ENCODE assay signal across 19 cellular contexts in the genomic region with DNA sequence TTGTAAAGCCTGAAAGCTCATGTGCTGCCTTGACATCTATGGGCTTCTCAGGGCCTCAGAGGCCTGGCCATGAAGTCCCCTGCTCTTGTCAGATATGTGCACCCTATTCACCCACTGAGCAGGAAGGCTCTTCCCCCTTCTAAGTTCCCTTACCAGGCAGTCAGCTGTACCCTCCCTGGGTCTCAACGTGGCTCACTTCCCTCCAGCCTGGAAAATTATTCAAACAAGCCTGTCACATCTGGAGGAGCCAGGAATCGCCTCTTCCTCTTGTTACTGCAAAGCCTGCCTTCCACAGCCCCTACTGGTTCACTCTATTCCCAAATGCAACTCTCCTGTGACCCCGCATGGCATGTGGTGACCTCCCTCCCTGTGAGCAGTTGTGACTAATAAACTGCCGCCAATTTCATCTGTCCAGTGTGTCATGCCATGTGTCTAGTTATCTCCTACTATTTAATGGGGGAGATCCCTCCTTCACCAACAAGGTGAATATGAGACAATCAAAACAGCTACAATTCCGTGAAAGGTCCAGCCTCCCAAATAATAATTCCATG. TPM values are rescaled to one million over a fixed set of nuclear protein-coding genes. Genes with fewer than 3 reads are reported as not detected.
A peak's percentile ranks its signal among the peaks of the same experiment; 100 is the strongest.
DNase-seq lines count a peak whose midpoint lies in the region; FAIRE-seq and TF ChIP-seq lines count a peak whose summit lies in the region.
"Had no signal": no experiment of that assay in that cellular context is flagged by ENCODE, and none has a peak within 500 bp of the region (broad histone marks: within the 10 kb centered on the region; RNA-seq: fewer than 3 reads in every experiment).

No MANE protein-coding gene starts in this region.

- in situ Hi-C loops in transverse colon (cut with MboI; ENCODE audit: low pct_ligation_motif_present in 1 of 4, low pct_unique_long_range_greater_than_20kb in 1 of 4, low sequenced_read_pairs in 3 of 4) = no loop called here

- 78 to 82% methylated on average over 3 to 5 of the region's 5 CpGs for WGBS in transverse colon (ENCODE audit: low coverage in 1 of 2), 2 donors

- peak overlapping the region; percentile 40 for H3K27ac Mint-ChIP-seq in dendritic cell treated with granulocyte-macrophage colony-stimulating factor and Interleukin-4, amounts not matched to agents 40 ng/mL and 50 ng/mL, for 4 days
- H3K27ac Mint-ChIP-seq: CD8-positive, alpha-beta T cell; H9 had no signal

- DNase-seq in EL (peak; percentile 30), HL-60 (ENCODE audit: low read depth in 1 of 2, low spot score in 1 of 2) (peak; percentile 60 to 72), NCI-H69 (lab: John Stamatoyannopoulos, UW) (peak; percentile 28), urothelium cell line (ENCODE audit: low spot score) (no peak), hypothalamus (lab: John Stamatoyannopoulos, UW) (no peak), transverse colon (no peak)
- DNase-seq: CD8-positive, alpha-beta T cell; DMS79; H9; NCI-H1048; NCI-H1436; NCI-H2029; NCI-H345; NCI-H524 treated with DMSO at 0.1 percent for 48 hours had no signal

- no peaks in the 10 kb centered on the region for H3K36me3 Mint-ChIP-seq in dendritic cell treated with granulocyte-macrophage colony-stimulating factor and Interleukin-4, amounts not matched to agents 40 ng/mL and 50 ng/mL, for 4 days (ENCODE audit: low read depth)
- H3K36me3 Mint-ChIP-seq: CD8-positive, alpha-beta T cell had no signal

- H3K4me3 ChIP-seq in HL-60 (replicated peaks; ENCODE audit: insufficient read depth, low read length) (no peak overlapping the region), transverse colon (no peak overlapping the region)
- H3K4me3 ChIP-seq: A549 had no signal

- H3K9me3 ChIP-seq in transverse colon = no peaks in the 10 kb centered on the region
- H3K9me3 ChIP-seq: A549 had no signal

- H3K36me3 ChIP-seq in transverse colon = no peaks in the 10 kb centered on the region

- TF ChIP-seq CTCF in HL-60 (IDR thresholded peaks at IDR 0.05; ENCODE audit: insufficient read depth, low read length) = no peak
- no peak for TF ChIP-seq CTCF in transverse colon (IDR thresholded peaks at IDR 0.05)

- H3K27me3 Mint-ChIP-seq in dendritic cell treated with granulocyte-macrophage colony-stimulating factor and Interleukin-4, amounts not matched to agents 40 ng/mL and 50 ng/mL, for 4 days = no peaks in the 10 kb centered on the region

- intact Hi-C loops in dendritic cell treated with granulocyte-macrophage colony-stimulating factor and Interleukin-4, amounts not matched to agents 40 ng/mL and 50 ng/mL, for 4 days (cut with micrococcal nuclease) = no loop called here
- intact Hi-C loops in transverse colon (cut with DNase I; ENCODE audit: low total_unique reads) = loop anchor here (5.0 kb wide), 1 partner anchor 36 kb away; no protein-coding TSS in a partner anchor

- H3K27ac ChIP-seq in HL-60 (replicated peaks) = no peak overlapping the region
- no peak overlapping the region for H3K27ac ChIP-seq in transverse colon
- H3K27ac ChIP-seq: A549 had no signal

- peaks cover 27% of the 10 kb centered on the region for H3K4me1 Mint-ChIP-seq in dendritic cell treated with granulocyte-macrophage colony-stimulating factor and Interleukin-4, amounts not matched to agents 40 ng/mL and 50 ng/mL, for 4 days (ENCODE audit: low read depth)
- H3K4me1 Mint-ChIP-seq: H9 had no signal

- H3K9me3 Mint-ChIP-seq in dendritic cell treated with granulocyte-macrophage colony-stimulating factor and Interleukin-4, amounts not matched to agents 40 ng/mL and 50 ng/mL, for 4 days = no peaks in the 10 kb centered on the region
- H3K9me3 Mint-ChIP-seq: CD8-positive, alpha-beta T cell; H9 had no signal

- TF ChIP-seq EP300 in transverse colon (IDR thresholded peaks at IDR 0.05; ENCODE audit: low read depth) = no peak

- H3K27me3 ChIP-seq in HL-60 (ENCODE audit: insufficient read depth, poor library complexity, severe bottlenecking) (no peaks in the 10 kb centered on the region), transverse colon (no peaks in the 10 kb centered on the region)

- H3K4me1 ChIP-seq in transverse colon = peaks cover 0 to 15% (median 4%) of the 10 kb centered on the region in 4 donors
- H3K4me1 ChIP-seq: A549 had no signal

- no peak for FAIRE-seq in urothelium cell line (lab: Jason Lieb, UNC)
- FAIRE-seq: A549 had no signal

- no peak for TF ChIP-seq POLR2A in transverse colon (IDR thresholded peaks at IDR 0.05)

- no peak overlapping the region for H3K4me3 Mint-ChIP-seq in dendritic cell treated with granulocyte-macrophage colony-stimulating factor and Interleukin-4, amounts not matched to agents 40 ng/mL and 50 ng/mL, for 4 days
- H3K4me3 Mint-ChIP-seq: CD8-positive, alpha-beta T cell; H9 had no signal

RNA-seq across cellular contexts. Expression of gene SERPINB8, which starts 8.4 kb away (rescaled TPM):
- total RNA-seq in transverse colon = 10 to 100 TPM in 3 of 4 donors, 1 to 10 TPM in 1; 3.0 to 15.7 (median 13.5) TPM
- total RNA-seq: G401 had no signal

RNA-seq across cellular contexts. Expression of gene HMSD, which starts 12.4 kb away (rescaled TPM):
- under 1 TPM in 1 of 4 donors, not detected in 3; 0.64 TPM for total RNA-seq in transverse colon
- total RNA-seq: CD8-positive, alpha-beta T cell; G401; SK-MEL-5 had no signal

RNA-seq across cellular contexts. Expression of gene SERPINB10, which starts 53.7 kb away (rescaled TPM):
- total RNA-seq in transverse colon = not detected
- total RNA-seq: CD8-positive, alpha-beta T cell; G401; H9; PC-3 had no signal

Comparison
In these comparisons a context has a peak if more than half of its experiments do, and no peak if none do; other contexts are left out.
1. DNase-seq: peak in EL (single experiment), HL-60 (2 of 2) and NCI-H69 (single experiment); none in urothelium cell line (single experiment), hypothalamus (0 of 51) and transverse colon (single experiment).